8 cellular contexts compared by ENCODE assay signal in the genomic region with DNA sequence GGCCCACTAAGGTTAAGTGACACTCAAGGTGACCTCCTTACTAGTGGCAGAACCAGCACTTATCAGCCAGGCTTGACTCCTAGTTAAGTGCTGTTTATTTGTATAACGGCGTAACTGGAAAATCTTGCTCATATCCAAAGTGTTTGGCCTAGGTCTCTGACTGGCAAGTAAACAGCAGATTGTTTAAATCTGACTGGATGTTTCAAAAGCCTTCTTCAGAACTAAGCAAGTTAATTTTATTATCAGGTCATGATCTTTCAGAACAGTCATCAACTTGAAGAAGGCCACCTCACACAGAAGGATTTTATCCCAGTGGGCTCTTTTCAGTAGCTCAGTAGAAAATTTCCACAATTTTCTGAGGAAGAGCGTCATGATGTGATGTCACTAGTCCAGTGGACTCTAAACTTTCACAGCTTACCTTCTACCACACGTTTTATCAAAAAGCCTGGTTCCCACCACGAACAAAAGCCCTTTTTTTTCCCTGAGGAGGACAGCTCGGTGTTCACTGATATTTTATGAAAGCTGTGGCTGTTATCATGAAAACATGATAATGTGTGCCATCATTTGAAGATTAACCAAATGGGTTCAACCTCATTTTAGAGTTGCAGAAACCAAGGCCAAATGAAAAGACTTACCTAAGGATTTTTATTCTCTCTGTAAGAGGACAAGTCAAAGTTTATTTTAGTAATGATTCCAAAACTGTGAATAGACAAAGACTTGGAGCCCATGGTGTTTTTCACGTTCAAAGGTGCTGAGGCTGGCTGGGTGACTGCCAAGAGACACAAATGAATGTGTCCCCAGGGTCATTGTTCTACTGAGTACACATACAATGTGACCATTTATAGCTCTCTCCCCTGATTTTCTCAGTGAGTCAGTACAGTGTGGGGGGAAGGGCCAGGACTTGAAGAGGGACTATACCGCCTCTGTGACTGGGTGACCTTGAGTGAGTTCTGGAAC. TPM values are rescaled to one million over a fixed set of nuclear protein-coding genes. Genes with fewer than 3 reads are reported as not detected.
DNase-seq lines count a peak whose midpoint lies in the region; ATAC-seq and TF ChIP-seq lines count a peak whose summit lies in the region.

No MANE protein-coding gene starts in this region.

- H3K27me3 Mint-ChIP-seq in natural killer cell (ENCODE audit: low read depth in 2 of 2), result peaks cover 8 to 17% of the 10 kb centered on the region in 2 donors

- H3K9me3 ChIP-seq in SJCRH30 (replicated peaks) (no peaks in the 10 kb centered on the region), heart left ventricle (no peaks in the 10 kb centered on the region), skeletal muscle tissue (ENCODE audit: control insufficient read depth in 3 of 3, low read length in 3 of 3) (no peaks in the 10 kb centered on the region)

- no peak overlapping the region for H3K27ac ChIP-seq in SJCRH30
- peak overlapping the region; percentile 63 to 86 (median 78) for H3K27ac ChIP-seq in heart left ventricle
- peak overlapping the region; percentile 77 for H3K27ac ChIP-seq in skeletal muscle tissue (ENCODE audit: low read depth, low read length)

- intact Hi-C loops in heart left ventricle (cut with DNase I), result loop anchor here in 1 of 10 donors (5.0 kb wide), 1 partner anchor 64 kb away; no protein-coding TSS in a partner anchor
- intact Hi-C loops in natural killer cell (cut with micrococcal nuclease), result no loop called here

- H3K36me3 ChIP-seq in SJCRH30 (no peaks in the 10 kb centered on the region), heart left ventricle (no peaks in the 10 kb centered on the region), skeletal muscle tissue (ENCODE audit: control insufficient read depth in 3 of 3, insufficient read depth in 3 of 3, low read length in 3 of 3) (no peaks in the 10 kb centered on the region)

- H3K4me1 ChIP-seq in SJCRH30 (peaks cover 7% of the 10 kb centered on the region; the same call in 1 of the 2 replicates), heart left ventricle (peaks cover 10 to 74% (median 28%) of the 10 kb centered on the region in 12 donors), skeletal muscle tissue (ENCODE audit: control insufficient read depth in 3 of 3, insufficient read depth in 3 of 3, low read length in 3 of 3) (peaks cover 4 to 8% (median 8%) of the 10 kb centered on the region in 3 donors)

- no peaks in the 10 kb centered on the region for H3K36me3 Mint-ChIP-seq in natural killer cell

- DNase-seq in SJCRH30, result peak; percentile 38 to 64
- DNase-seq in heart left ventricle, result peak; percentile 79 to 89 (median 87)
- DNase-seq in NCI-H82 treated with DMSO at 0.1 percent for 48 hours (lab: John Stamatoyannopoulos, UW; ENCODE audit: unreplicated experiment), result no peak
- DNase-seq in iPS-NIHi7 (ENCODE audit: extremely low spot score), result no peak
- DNase-seq in natural killer cell, result no peak

- H3K4me1 Mint-ChIP-seq in natural killer cell, result no peaks in the 10 kb centered on the region

- no peak for TF ChIP-seq POLR2A in heart left ventricle (IDR thresholded peaks at IDR 0.05)

- H3K27me3 ChIP-seq in SJCRH30, result no peaks in the 10 kb centered on the region
- no peaks in the 10 kb centered on the region for H3K27me3 ChIP-seq in heart left ventricle
- no peaks in the 10 kb centered on the region for H3K27me3 ChIP-seq in skeletal muscle tissue (ENCODE audit: control insufficient read depth in 3 of 3, insufficient read depth in 3 of 3, low read length in 3 of 3)

- H3K4me3 ChIP-seq in SJCRH30 (no peak overlapping the region), heart left ventricle (no peak overlapping the region), skeletal muscle tissue (ENCODE audit: low read length in 3 of 3) (no peak overlapping the region)

- TF ChIP-seq CTCF in heart left ventricle (IDR thresholded peaks at IDR 0.05) (no peak), natural killer cell (IDR thresholded peaks at IDR 0.05) (no peak)

- peaks cover 0 to 4% of the 10 kb centered on the region in 2 donors for H3K9me3 Mint-ChIP-seq in natural killer cell

- 24 to 33% (median 27%) methylated on average over 8 of the region's 8 CpGs for WGBS in heart left ventricle, 4 donors

- H3K4me3 Mint-ChIP-seq in natural killer cell, result no peak overlapping the region

- H3K27ac Mint-ChIP-seq in natural killer cell, result no peak overlapping the region

- peak overlapping the region in 1 of 3 donors; percentile 5 for H3K9ac ChIP-seq in skeletal muscle tissue (ENCODE audit: low read depth in 1 of 3, low read length in 3 of 3)

- peak; percentile 46 for ATAC-seq in HG03060 (IDR thresholded peaks at IDR 0.05; ENCODE audit: low read depth, unreplicated experiment)
- peak; percentile 95 to 97 (median 96) for ATAC-seq in heart left ventricle
- ATAC-seq in GM19455 (IDR thresholded peaks at IDR 0.05; ENCODE audit: unreplicated experiment), result no peak
- no peak for ATAC-seq in natural killer cell

RNA-seq across cellular contexts. Expression of a gene that starts 9.1 kb away (rescaled TPM):
- 0.05 and 0.18 TPM in 2 replicates for total RNA-seq in SJCRH30 (2014; rRNA removed; shearing (Covaris generic))
- total RNA-seq in heart left ventricle (10 to 100 TPM in 4 of 9 donors, 1 to 10 TPM in 5; 2.1 to 17.3 (median 5.0) TPM), skeletal muscle tissue (0.52 TPM), natural killer cell (under 1 TPM in 1 of 3 donors, not detected in 2; 0.05 TPM)
- polyA plus RNA-seq in heart left ventricle, result 1 to 10 TPM; 3.7 to 4.0 TPM

Comparison
In these comparisons a context has a peak if more than half of its experiments do, and no peak if none do; other contexts are left out.
1. ATAC-seq: peak in HG03060 (single experiment) and heart left ventricle (4 of 4); none in GM19455 (single experiment) and natural killer cell (0 of 3).
2. DNase-seq: peak in SJCRH30 (2 of 2) and heart left ventricle (5 of 5); none in NCI-H82 treated with DMSO at 0.1 percent for 48 hours (single experiment), iPS-NIHi7 (single experiment) and natural killer cell (single experiment).